22 cellular contexts compared by ENCODE assay signal in genomic region chr13:109652536-109652935, GRCh38.
DNase-seq lines count a peak whose midpoint lies in the region; ATAC-seq and TF ChIP-seq lines count a peak whose summit lies in the region.
"Had no signal": no experiment of that assay in that cellular context is flagged by ENCODE, and none has a peak within 500 bp of the region (broad histone marks: within the 10 kb centered on the region; RNA-seq: fewer than 3 reads in every experiment).

No MANE protein-coding gene starts in this region.

- ATAC-seq in RWPE2 (ENCODE audit: low read depth) (no peak), psoas muscle (no peak), HG02973 (IDR thresholded peaks at IDR 0.05; ENCODE audit: unreplicated experiment) (no peak)
- ATAC-seq: K562 had no signal

- H3K36me3 ChIP-seq in RWPE2 (ENCODE audit: low read depth) (no peaks in the 10 kb centered on the region; the same call in 1 of the 2 replicates), psoas muscle (ENCODE audit: insufficient read depth in 1 of 2, low read depth in 1 of 2) (no peaks in the 10 kb centered on the region), hepatocyte (replicated peaks; ENCODE audit: insufficient read depth, low read depth) (no peaks in the 10 kb centered on the region), SJCRH30 (no peaks in the 10 kb centered on the region)
- H3K36me3 ChIP-seq: right lobe of liver had no signal

- no peaks in the 10 kb centered on the region for H3K9me3 ChIP-seq in RWPE2 (ENCODE audit: severe bottlenecking)
- H3K9me3 ChIP-seq in psoas muscle, result no peaks in the 10 kb centered on the region
- H3K9me3 ChIP-seq in hepatocyte (ENCODE audit: low read depth), result no peaks in the 10 kb centered on the region
- H3K9me3 ChIP-seq in SJCRH30 (replicated peaks), result no peaks in the 10 kb centered on the region
- H3K9me3 ChIP-seq: right lobe of liver had no signal

- in situ Hi-C loops in G401 (cut with HindIII; ENCODE audit: low sequenced_read_pairs), result no loop called here

- peaks cover 0 to 2% (median 2%) of the 10 kb centered on the region in 3 donors for H3K27me3 Mint-ChIP-seq in CD14-positive monocyte (ENCODE audit: low read depth in 3 of 3)
- H3K27me3 Mint-ChIP-seq: CD8-positive, alpha-beta memory T cell had no signal

- H3K4me3 ChIP-seq in RWPE2 (ENCODE audit: severe bottlenecking) (no peak overlapping the region), fibroblast of mammary gland (ENCODE audit: control insufficient read depth, low read depth, low read length) (no peak overlapping the region), psoas muscle (no peak overlapping the region), hepatocyte (no peak overlapping the region), SJCRH30 (no peak overlapping the region)
- H3K4me3 ChIP-seq: GM23248, K562, right lobe of liver had no signal

- H3K27me3 ChIP-seq in RWPE2 (ENCODE audit: insufficient read depth, poor library complexity, severe bottlenecking) (no peaks in the 10 kb centered on the region), psoas muscle (ENCODE audit: insufficient read depth in 3 of 3, low read length in 2 of 3) (peaks cover 0 to 14% (median 0%) of the 10 kb centered on the region in 3 donors), hepatocyte (no peaks in the 10 kb centered on the region), SJCRH30 (no peaks in the 10 kb centered on the region)
- H3K27me3 ChIP-seq: right lobe of liver had no signal

- no peaks in the 10 kb centered on the region for H4K20me1 ChIP-seq in hepatocyte (ENCODE audit: insufficient read depth, poor library complexity, severe bottlenecking)

- peaks cover 77% of the 10 kb centered on the region for H3K4me1 Mint-ChIP-seq in CD14-positive monocyte
- H3K4me1 Mint-ChIP-seq: CD8-positive, alpha-beta memory T cell had no signal

- no peaks in the 10 kb centered on the region for H3K9me2 ChIP-seq in hepatocyte (replicated peaks; ENCODE audit: insufficient read depth)

- 38 to 51% (median 46%) methylated on average over 3 of the region's 3 CpGs for WGBS in psoas muscle, 3 donors
- WGBS in hepatocyte (ENCODE audit: low lambda C conversion rate, missing lambda C conversion rate), result 78% methylated on average over 3 of the region's 3 CpGs

- no peak overlapping the region for H3K4me2 ChIP-seq in hepatocyte

- no peaks in the 10 kb centered on the region for H3K79me2 ChIP-seq in hepatocyte

- H3K9me3 Mint-ChIP-seq in CD14-positive monocyte, result peaks cover 0 to 3% (median 0%) of the 10 kb centered on the region in 7 donors
- H3K9me3 Mint-ChIP-seq: activated naive CD8-positive, alpha-beta T cell treated with anti-CD3 and anti-CD28 coated beads, Interleukin-2, amount 10 ng/mL, durations not matched to agents 7 days and 5 days had no signal

- TF ChIP-seq CTCF in CD14-positive monocyte (IDR thresholded peaks at IDR 0.05) (no peak), RWPE2 (IDR thresholded peaks at IDR 0.05; ENCODE audit: poor library complexity, severe bottlenecking) (no peak), fibroblast of mammary gland (conservative IDR thresholded peaks at IDR 0.05; ENCODE audit: control insufficient read depth, insufficient read depth, low read depth, low read length) (no peak), psoas muscle (IDR thresholded peaks at IDR 0.05) (no peak), hepatocyte (IDR thresholded peaks at IDR 0.05; ENCODE audit: poor library complexity) (no peak)

- peaks cover 0 to 3% of the 10 kb centered on the region in 2 donors for H3K36me3 Mint-ChIP-seq in CD14-positive monocyte
- H3K36me3 Mint-ChIP-seq: activated naive CD8-positive, alpha-beta T cell treated with anti-CD3 and anti-CD28 coated beads, Interleukin-2, amount 10 ng/mL, durations not matched to agents 7 days and 5 days had no signal

- intact Hi-C loops in CD14-positive monocyte (cut with micrococcal nuclease), result loop anchor here (5.0 to 10.0 kb wide), 3 partner anchors 50 to 268 kb away; partner anchors contain the start of gene IRS2 (in 1 of the 2)
- intact Hi-C loops in psoas muscle (cut with DNase I), result no loop called here

- DNase-seq in CD14-positive monocyte (ENCODE audit: low spot score) (no peak), RWPE2 (ENCODE audit: low spot score) (no peak), fibroblast of mammary gland (ENCODE audit: low read depth) (peak; percentile 24), psoas muscle (no peak), G401 (ENCODE audit: low spot score) (no peak), hepatocyte (ENCODE audit: low spot score) (no peak), SJCRH30 (no peak)
- DNase-seq: activated naive CD8-positive, alpha-beta T cell treated with anti-CD3 and anti-CD28 coated beads, Interleukin-2, amount 10 ng/mL, durations not matched to agents 7 days and 5 days; CD8-positive, alpha-beta memory T cell; central memory CD4-positive, alpha-beta T cell; DMS79 treated with DMSO at 0.1 percent for 48 hours; effector memory CD4-positive, alpha-beta T cell; GM23248; NCI-H1092; NCI-H524 treated with DMSO at 0.1 percent for 48 hours; right lobe of liver; SHP77; stimulated activated naive CD4-positive, alpha-beta T cell treated with Interleukin-2 at 50 U/mL for 16 hours; T-helper 2 cell had no signal

- H3K4me3 Mint-ChIP-seq in CD14-positive monocyte, result no peak overlapping the region
- H3K4me3 Mint-ChIP-seq: activated naive CD8-positive, alpha-beta T cell treated with anti-CD3 and anti-CD28 coated beads, Interleukin-2, amount 10 ng/mL, durations not matched to agents 7 days and 5 days; activated T-helper 1 cell treated with anti-CD3 and anti-CD28 coated beads, Interleukin-12 subunit alpha, Interleukin-12 subunit beta, Interleukin-2, Interleukin-4 antibody, amounts not matched to agents 30 ng/mL and 10 ng/mL and 1 ng/mL, durations not matched to agents 14 hours and 24 hours and 36 hours; CD8-positive, alpha-beta memory T cell had no signal

- H3K4me1 ChIP-seq in RWPE2 (ENCODE audit: insufficient read depth, poor library complexity, severe bottlenecking), result peaks cover 8% of the 10 kb centered on the region
- H3K4me1 ChIP-seq in psoas muscle, result no peaks in the 10 kb centered on the region
- no peaks in the 10 kb centered on the region for H3K4me1 ChIP-seq in hepatocyte (ENCODE audit: insufficient read depth)
- no peaks in the 10 kb centered on the region for H3K4me1 ChIP-seq in SJCRH30

- no peak overlapping the region for H2AFZ ChIP-seq in hepatocyte
- H2AFZ ChIP-seq: GM23248 had no signal

- H3K27ac ChIP-seq in RWPE2 (ENCODE audit: poor library complexity, severe bottlenecking) (peak overlapping the region; percentile 30), psoas muscle (peak overlapping the region; percentile 23), hepatocyte (no peak overlapping the region), SJCRH30 (no peak overlapping the region)
- H3K27ac ChIP-seq: GM23248 had no signal

- H3K27ac Mint-ChIP-seq in CD14-positive monocyte, result peak overlapping the region; percentile 88 to 99 (median 92)
- H3K27ac Mint-ChIP-seq: activated naive CD8-positive, alpha-beta T cell treated with anti-CD3 and anti-CD28 coated beads, Interleukin-2, amount 10 ng/mL, durations not matched to agents 7 days and 5 days; activated T-helper 1 cell treated with anti-CD3 and anti-CD28 coated beads, Interleukin-12 subunit alpha, Interleukin-12 subunit beta, Interleukin-2, Interleukin-4 antibody, amounts not matched to agents 30 ng/mL and 10 ng/mL and 1 ng/mL, durations not matched to agents 14 hours and 24 hours and 36 hours; CD8-positive, alpha-beta memory T cell had no signal

Comparison
In these comparisons a context has a peak if more than half of its experiments do, and no peak if none do; other contexts are left out.
1. H3K27ac ChIP-seq: peak in RWPE2 (single experiment) and psoas muscle (single experiment); none in hepatocyte (single experiment) and SJCRH30 (single experiment).
2. intact Hi-C loops: an anchor here in CD14-positive monocyte (5.0 to 10.0 kb wide); none called in psoas muscle.